1 cellular context compared by ENCODE assay signal in genomic region chr9:128632066-128632465, GRCh38.
TF ChIP-seq lines count a peak whose summit lies in the region.

No MANE protein-coding gene starts in this region.

TF ChIP-seq in WTC11, 78 proteins besides CTCF, POLR2A, EP300 and RAD21 (continued from another document):
- TF ChIP-seq ZNF532 (CRISPR knock-in tag; IDR thresholded peaks at IDR 0.05; ENCODE audit: borderline replicate concordance) (no peak), TEAD4 (CRISPR knock-in tag; IDR thresholded peaks at IDR 0.05) (no peak), SMAD3 (CRISPR knock-in tag; IDR thresholded peaks at IDR 0.05; ENCODE audit: borderline replicate concordance) (no peak)
- TF ChIP-seq, protein P1, sequence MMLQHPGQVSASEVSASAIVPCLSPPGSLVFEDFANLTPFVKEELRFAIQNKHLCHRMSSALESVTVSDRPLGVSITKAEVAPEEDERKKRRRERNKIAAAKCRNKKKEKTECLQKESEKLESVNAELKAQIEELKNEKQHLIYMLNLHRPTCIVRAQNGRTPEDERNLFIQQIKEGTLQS (CRISPR knock-in tag; conservative IDR thresholded peaks at IDR 0.05): no peak
